Comparison of ENCODE assay signal across 8 cellular contexts in genomic region chr3:43105597-43106292, GRCh38. TPM values are rescaled to one million over a fixed set of nuclear protein-coding genes. Genes with fewer than 3 reads are reported as not detected.
DNase-seq lines count a peak whose midpoint lies in the region; ATAC-seq, FAIRE-seq and TF ChIP-seq lines count a peak whose summit lies in the region.

Gene POMGNT2, minus strand, starts transcription at chr3:43106079. Its CDS starts 24,648 bp downstream, at chr3:43081431.

- H3K4me2 ChIP-seq in astrocyte (ENCODE audit: low read length), result peak within 1 kb of the TSS; percentile 84

- H3K9me3 Mint-ChIP-seq in astrocyte (ENCODE audit: unreplicated experiment), result peaks cover 2% of the 10 kb centered on the region

- peaks cover 5% of the 10 kb centered on the region for H3K27me3 Mint-ChIP-seq in astrocyte (ENCODE audit: low read depth, unreplicated experiment)

- H3K4me1 Mint-ChIP-seq in astrocyte (ENCODE audit: low read depth, unreplicated experiment), result peaks cover 3% of the 10 kb centered on the region

- WGBS in right cardiac atrium, result under 1% methylated on average over 71 of the region's 71 CpGs
- 0% methylated on average over 50 to 71 of the region's 71 CpGs for WGBS in psoas muscle, 3 donors

- intact Hi-C loops in right cardiac atrium (cut with DNase I) (no loop called here), psoas muscle (cut with DNase I) (no loop called here)

- H3K9ac ChIP-seq in astrocyte (ENCODE audit: low read length), result peak within 1 kb of the TSS; percentile 75

- H3K27me3 ChIP-seq in astrocyte (ENCODE audit: insufficient read depth, low read length) (no peaks in the 10 kb centered on the region), right cardiac atrium (ENCODE audit: control insufficient read depth, insufficient read depth) (no peaks in the 10 kb centered on the region), psoas muscle (ENCODE audit: insufficient read depth in 3 of 3, low read length in 2 of 3) (no peaks in the 10 kb centered on the region)

- H3K4me1 ChIP-seq in astrocyte (ENCODE audit: insufficient read depth, low read length) (no peaks in the 10 kb centered on the region), right cardiac atrium (ENCODE audit: control insufficient read depth, insufficient read depth, low read length) (peaks cover 9% of the 10 kb centered on the region), psoas muscle (peaks cover 6% of the 10 kb centered on the region)

- no peaks in the 10 kb centered on the region for H3K36me3 Mint-ChIP-seq in astrocyte (ENCODE audit: low read depth, unreplicated experiment)

- ATAC-seq in HG02759 (IDR thresholded peaks at IDR 0.05; ENCODE audit: unreplicated experiment) (peak; percentile 99), right cardiac atrium (peak; percentile 96 to 97), psoas muscle (peak; percentile 97 to 99 (median 98))

- H3K27ac ChIP-seq in astrocyte (ENCODE audit: low read depth, low read length), result no peak within 1 kb of the TSS
- H3K27ac ChIP-seq in right cardiac atrium (ENCODE audit: low read length), result peak within 1 kb of the TSS; percentile 37
- H3K27ac ChIP-seq in psoas muscle, result peak within 1 kb of the TSS; percentile 71

- H3K27ac Mint-ChIP-seq in astrocyte (ENCODE audit: unreplicated experiment), result no peak within 1 kb of the TSS

- no peak for TF ChIP-seq CTCF in astrocyte (IDR thresholded peaks at IDR 0.05; ENCODE audit: insufficient read depth, low read depth, low read length)
- no peak for TF ChIP-seq CTCF in psoas muscle (IDR thresholded peaks at IDR 0.05)

- H3K9me3 ChIP-seq in astrocyte (ENCODE audit: insufficient read depth, low read depth, low read length) (no peaks in the 10 kb centered on the region), right cardiac atrium (ENCODE audit: control insufficient read depth, low read length) (no peaks in the 10 kb centered on the region), psoas muscle (no peaks in the 10 kb centered on the region)

- H3K4me3 ChIP-seq in astrocyte (ENCODE audit: insufficient read depth, low read depth, low read length) (peak within 1 kb of the TSS; percentile 69), right cardiac atrium (ENCODE audit: low read length) (peak within 1 kb of the TSS; percentile 67), psoas muscle (peak within 1 kb of the TSS; percentile 96)

- peak; percentile 58 for DNase-seq in GM04504 (ENCODE audit: low read depth)
- peak; percentile 22 for DNase-seq in NCI-H1694 (lab: John Stamatoyannopoulos, UW)
- DNase-seq in T-helper 9 cell, result peak; percentile 81
- peak; percentile 48 for DNase-seq in astrocyte (ENCODE audit: low read depth)
- DNase-seq in right cardiac atrium, result peak; percentile 91 to 97 (median 96)
- peak; percentile 91 to 95 for DNase-seq in psoas muscle
- peak; percentile 91 for DNase-seq in ureter (ENCODE audit: low spot score)

- H3K36me3 ChIP-seq in astrocyte (ENCODE audit: insufficient read depth, low read length), result no peaks in the 10 kb centered on the region
- H3K36me3 ChIP-seq in psoas muscle (ENCODE audit: insufficient read depth in 1 of 2, low read depth in 1 of 2), result no peaks in the 10 kb centered on the region

- no peak for FAIRE-seq in astrocyte (lab: Jason Lieb, UNC)

- H3K79me2 ChIP-seq in astrocyte (ENCODE audit: insufficient read depth, low read length), result peaks cover 7% of the 10 kb centered on the region

- H4K20me1 ChIP-seq in astrocyte (ENCODE audit: insufficient read depth, low read length), result no peaks in the 10 kb centered on the region

- peak within 1 kb of the TSS; percentile 93 for H2AFZ ChIP-seq in astrocyte (ENCODE audit: low read depth, low read length)

- H3K4me3 Mint-ChIP-seq in astrocyte (ENCODE audit: unreplicated experiment), result peak within 1 kb of the TSS; percentile 85

RNA-seq across cellular contexts. Expression of gene POMGNT2, which starts in this region (rescaled TPM):
- total RNA-seq in astrocyte (13.0 and 13.7 TPM in 2 replicates), right cardiac atrium (10 to 100 TPM; 16.9 to 28.2 (median 25.0) TPM), psoas muscle (10 to 100 TPM; 13.2 to 25.5 (median 19.8) TPM), ureter (9.2 TPM)
- polyA plus RNA-seq in right cardiac atrium (23.4 TPM), psoas muscle (10 to 100 TPM; 14.3 to 40.3 (median 22.4) TPM)

Comparison
In these comparisons a context has a peak if more than half of its experiments do, and no peak if none do; other contexts are left out.
1. DNase-seq: peak in every context shown above with its lines; median percentile 96 in right cardiac atrium; 93 in psoas muscle; 91 in ureter; 81 in T-helper 9 cell; 58 in GM04504; 48 in astrocyte; 22 in NCI-H1694.